ENCODE assay signal across 1 cellular context in the genomic region with DNA sequence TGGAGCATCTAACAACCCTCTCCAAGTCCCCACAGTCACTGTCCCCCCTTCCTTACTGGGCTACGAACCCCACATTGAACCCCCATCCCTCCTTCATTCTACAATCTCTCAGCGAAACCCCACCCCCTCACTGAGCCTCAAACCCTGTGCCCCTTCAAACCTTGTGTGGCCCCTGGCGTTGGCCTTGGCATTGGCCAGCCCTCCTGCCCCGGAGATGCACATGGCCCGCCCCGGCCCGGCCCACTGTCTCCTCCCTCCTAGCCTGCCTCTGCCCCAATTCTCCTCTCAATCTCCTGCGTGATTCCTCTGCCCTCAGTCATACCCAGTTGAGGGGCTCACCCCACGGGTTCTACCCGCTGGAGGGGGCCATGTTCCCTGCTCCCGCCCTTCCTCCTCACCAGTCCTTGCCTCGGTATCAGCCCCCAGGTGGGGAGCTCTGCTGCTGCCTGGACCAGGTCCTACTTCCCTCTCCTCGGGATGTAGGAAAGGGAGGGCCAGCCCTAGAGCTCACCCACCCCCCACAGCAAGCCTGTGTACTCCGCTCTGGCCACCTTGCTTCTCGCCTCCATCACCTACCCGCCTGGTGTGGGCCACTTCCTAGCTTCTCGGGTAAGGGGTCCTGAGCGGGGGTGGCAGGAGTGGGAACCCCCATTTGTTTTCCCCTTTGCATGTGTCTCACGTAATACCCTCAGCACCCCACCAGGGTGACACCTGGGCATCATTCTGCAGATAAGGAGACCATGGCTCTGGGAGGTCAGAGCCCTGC.
TF ChIP-seq lines count a peak whose summit lies in the region.

No MANE protein-coding gene starts in this region.

TF ChIP-seq in K562, 482 proteins besides CTCF, POLR2A, EP300 and RAD21:
- TF ChIP-seq, protein P1, sequence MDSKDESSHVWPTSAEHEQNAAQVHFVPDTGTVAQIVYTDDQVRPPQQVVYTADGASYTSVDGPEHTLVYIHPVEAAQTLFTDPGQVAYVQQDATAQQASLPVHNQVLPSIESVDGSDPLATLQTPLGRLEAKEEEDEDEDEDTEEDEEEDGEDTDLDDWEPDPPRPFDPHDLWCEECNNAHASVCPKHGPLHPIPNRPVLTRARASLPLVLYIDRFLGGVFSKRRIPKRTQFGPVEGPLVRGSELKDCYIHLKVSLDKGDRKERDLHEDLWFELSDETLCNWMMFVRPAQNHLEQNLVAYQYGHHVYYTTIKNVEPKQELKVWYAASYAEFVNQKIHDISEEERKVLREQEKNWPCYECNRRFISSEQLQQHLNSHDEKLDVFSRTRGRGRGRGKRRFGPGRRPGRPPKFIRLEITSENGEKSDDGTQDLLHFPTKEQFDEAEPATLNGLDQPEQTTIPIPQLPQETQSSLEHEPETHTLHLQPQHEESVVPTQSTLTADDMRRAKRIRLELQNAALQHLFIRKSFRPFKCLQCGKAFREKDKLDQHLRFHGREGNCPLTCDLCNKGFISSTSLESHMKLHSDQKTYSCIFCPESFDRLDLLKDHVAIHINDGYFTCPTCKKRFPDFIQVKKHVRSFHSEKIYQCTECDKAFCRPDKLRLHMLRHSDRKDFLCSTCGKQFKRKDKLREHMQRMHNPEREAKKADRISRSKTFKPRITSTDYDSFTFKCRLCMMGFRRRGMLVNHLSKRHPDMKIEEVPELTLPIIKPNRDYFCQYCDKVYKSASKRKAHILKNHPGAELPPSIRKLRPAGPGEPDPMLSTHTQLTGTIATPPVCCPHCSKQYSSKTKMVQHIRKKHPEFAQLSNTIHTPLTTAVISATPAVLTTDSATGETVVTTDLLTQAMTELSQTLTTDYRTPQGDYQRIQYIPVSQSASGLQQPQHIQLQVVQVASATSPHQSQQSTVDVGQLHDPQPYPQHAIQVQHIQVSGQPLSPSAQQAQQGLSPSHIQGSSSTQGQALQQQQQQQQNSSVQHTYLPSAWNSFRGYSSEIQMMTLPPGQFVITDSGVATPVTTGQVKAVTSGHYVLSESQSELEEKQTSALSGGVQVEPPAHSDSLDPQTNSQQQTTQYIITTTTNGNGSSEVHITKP (IDR thresholded peaks at IDR 0.05; ENCODE audit: partially characterized antibody): peak; percentile 16
- TF ChIP-seq ZNF699 (CRISPR knock-in tag; IDR thresholded peaks at IDR 0.05; ENCODE audit: insufficient replicate concordance): no peak
TF ChIP-seq in K562: peak in this region for 1.
